In the genomic region with DNA sequence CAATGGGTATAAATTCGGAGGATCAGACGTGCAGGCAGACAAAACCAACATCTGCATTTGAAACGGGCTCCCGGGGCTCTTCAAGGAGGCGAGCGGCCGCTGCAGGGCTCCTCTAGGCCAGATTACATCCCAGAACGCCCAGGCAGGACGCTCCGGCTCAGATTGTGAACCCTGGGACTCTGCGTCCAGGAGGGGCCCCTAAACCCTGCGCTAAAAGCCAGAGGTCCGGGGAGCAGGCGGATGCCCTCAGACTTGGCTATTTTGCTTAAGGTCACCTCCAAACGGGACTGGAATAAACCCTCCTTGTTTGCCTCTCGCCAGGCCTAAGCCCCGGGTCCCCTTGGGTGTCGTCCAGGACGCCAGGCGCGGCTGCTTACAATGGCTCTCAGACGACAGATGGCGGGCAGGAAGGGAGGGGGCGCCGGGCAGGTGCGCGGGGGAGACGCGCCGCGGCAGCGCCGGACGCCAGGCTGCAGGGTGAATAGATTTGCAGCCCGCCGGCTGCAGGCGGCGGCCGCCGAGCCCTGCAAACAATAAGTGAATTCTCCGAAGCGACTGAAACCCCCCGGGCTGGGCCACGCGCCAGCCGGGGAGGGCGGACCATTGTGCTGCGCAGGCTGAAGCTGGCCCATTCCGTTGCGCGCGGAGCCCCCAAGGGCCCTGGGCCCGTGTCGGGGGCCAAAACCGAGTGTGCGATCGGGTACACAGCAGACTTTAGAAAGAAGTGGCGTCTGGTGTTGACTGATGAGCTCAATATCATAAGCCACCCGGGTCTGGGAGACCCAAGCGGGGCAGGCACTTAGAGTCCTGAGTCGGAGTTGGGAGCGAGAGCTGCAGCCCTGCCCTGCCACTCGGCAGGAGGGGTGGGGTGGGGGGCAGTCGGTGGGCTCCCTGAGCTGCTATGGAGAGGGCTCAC, we compare ENCODE assay signal across 9 cellular contexts. TPM values are rescaled to one million over a fixed set of nuclear protein-coding genes. Genes with fewer than 3 reads are reported as not detected.
A peak's percentile ranks its signal among the peaks of the same experiment; 100 is the strongest.
DNase-seq lines count a peak whose midpoint lies in the region; ATAC-seq, FAIRE-seq and TF ChIP-seq lines count a peak whose summit lies in the region.
"Had no signal": no experiment of that assay in that cellular context is flagged by ENCODE, and none has a peak within 500 bp of the region (broad histone marks: within the 10 kb centered on the region; RNA-seq: fewer than 3 reads in every experiment).

No MANE protein-coding gene starts in this region.

- BruUV-seq in endothelial cell of umbilical vein (replicated peaks; lab: Mats Ljungman, UMichigan), result no TSS peak

- no peaks in the 10 kb centered on the region for H4K20me1 ChIP-seq in endothelial cell of umbilical vein (replicated peaks; ENCODE audit: control insufficient read depth, extremely low read depth, insufficient read depth, low read length)
- H4K20me1 ChIP-seq in MM.1S (ENCODE audit: insufficient read depth, low read length), result no peaks in the 10 kb centered on the region

- intact Hi-C loops in endothelial cell of umbilical vein (cut with micrococcal nuclease) (loop anchor here (2.0 kb wide), 1 partner anchor 20 kb away; no protein-coding TSS in a partner anchor), natural killer cell (cut with micrococcal nuclease) (no loop called here)

- no peak for TF ChIP-seq POLR2A in endothelial cell of umbilical vein (IDR thresholded peaks at IDR 0.05; ENCODE audit: low read depth, low read length)

- peak overlapping the region; percentile 28 for H3K4me2 ChIP-seq in endothelial cell of umbilical vein (ENCODE audit: insufficient read depth, low read length)
- no peak overlapping the region for H3K4me2 ChIP-seq in MM.1S (ENCODE audit: low read depth, low read length)

- no peaks in the 10 kb centered on the region for H3K9me3 ChIP-seq in endothelial cell of umbilical vein (replicated peaks; ENCODE audit: control insufficient read depth, insufficient read depth, low read length)
- H3K9me3 ChIP-seq in MM.1S (replicated peaks; ENCODE audit: insufficient read depth, low read length), result no peaks in the 10 kb centered on the region

- no peak overlapping the region for H3K27ac Mint-ChIP-seq in natural killer cell
- H3K27ac Mint-ChIP-seq: activated B cell treated with CpG ODN at 0.5 μM for 24 hours had no signal

- no peaks in the 10 kb centered on the region for H3F3A ChIP-seq in MM.1S (ENCODE audit: insufficient read depth, low read length)

- POLR2A ChIA-PET in endothelial cell of umbilical vein (lab: Charles Lee), result interaction anchor here (0.6 to 0.7 kb wide), 2 partner anchors 28 to 53 kb away, joined by 3 to 7 read pairs; no protein-coding TSS in a partner anchor

- H3K9ac ChIP-seq in endothelial cell of umbilical vein (replicated peaks; ENCODE audit: extremely low read depth, insufficient read depth, low read length) (no peak overlapping the region), MM.1S (ENCODE audit: low read length) (no peak overlapping the region)

- dilution Hi-C loops in endothelial cell of umbilical vein (cut with MboI; ENCODE audit: extremely low pct_ligation_motif_present, low sequenced_read_pairs), result no loop called here

- no peak for TF ChIP-seq CTCF in endothelial cell of umbilical vein (IDR thresholded peaks at IDR 0.05; ENCODE audit: extremely low read depth in 1 of 2, insufficient read depth in 1 of 2, low read depth in 1 of 2, low read length in 2 of 2)
- TF ChIP-seq CTCF in natural killer cell (IDR thresholded peaks at IDR 0.05), result no peak
- TF ChIP-seq CTCF in MM.1S (IDR thresholded peaks at IDR 0.05; ENCODE audit: low read length), result no peak

- peak overlapping the region in 2 of 3 experiments; percentile 5 to 29 for H3K4me3 ChIP-seq in endothelial cell of umbilical vein (replicated peaks in 1 of 3; ENCODE audit: insufficient read depth in 1 of 3, low read depth in 1 of 3, low read length in 3 of 3)
- no peak overlapping the region for H3K4me3 ChIP-seq in MM.1S (ENCODE audit: low read length)

- H3K79me2 ChIP-seq in endothelial cell of umbilical vein (ENCODE audit: control insufficient read depth, insufficient read depth, low read length), result no peaks in the 10 kb centered on the region
- H3K79me2 ChIP-seq in MM.1S (ENCODE audit: low read length), result no peaks in the 10 kb centered on the region

- H3K9me2 ChIP-seq in MM.1S (replicated peaks; ENCODE audit: insufficient read depth, low read length), result no peaks in the 10 kb centered on the region

- H3K4me3 Mint-ChIP-seq in natural killer cell, result no peak overlapping the region
- H3K4me3 Mint-ChIP-seq: activated B cell treated with CpG ODN at 0.5 μM for 24 hours had no signal

- no peak overlapping the region for H3K27ac ChIP-seq in endothelial cell of umbilical vein (ENCODE audit: insufficient read depth, low read depth, low read length)
- H3K27ac ChIP-seq in MM.1S (ENCODE audit: low read length), result no peak overlapping the region

- H3K36me3 Mint-ChIP-seq in natural killer cell, result no peaks in the 10 kb centered on the region

- ATAC-seq in natural killer cell (no peak), HG02852 (IDR thresholded peaks at IDR 0.05; ENCODE audit: unreplicated experiment) (no peak)

- FAIRE-seq in endothelial cell of umbilical vein (lab: Jason Lieb, UNC), result peak; percentile 33

- H3K9me3 Mint-ChIP-seq in natural killer cell, result no peaks in the 10 kb centered on the region

- CTCF ChIA-PET in endothelial cell of umbilical vein (lab: Charles Lee), result no interaction called here

- H3K27me3 ChIP-seq in endothelial cell of umbilical vein (ENCODE audit: control insufficient read depth in 2 of 2, insufficient read depth in 2 of 2, low read length in 2 of 2) (peaks cover 48 to 58% of the 10 kb centered on the region in 2 experiments), MM.1S (replicated peaks; ENCODE audit: insufficient read depth, low read length) (no peaks in the 10 kb centered on the region)

- H2AFZ ChIP-seq in endothelial cell of umbilical vein (ENCODE audit: low read depth, low read length) (peak overlapping the region; percentile 50), MM.1S (ENCODE audit: low read length) (no peak overlapping the region)

- peaks cover 56 to 81% of the 10 kb centered on the region in 2 donors for H3K27me3 Mint-ChIP-seq in natural killer cell (ENCODE audit: low read depth in 2 of 2)

- H3K4me1 ChIP-seq in endothelial cell of umbilical vein (ENCODE audit: control insufficient read depth, extremely low read depth, insufficient read depth, low read length), result no peaks in the 10 kb centered on the region
- H3K4me1 ChIP-seq in MM.1S (ENCODE audit: low read length), result no peaks in the 10 kb centered on the region

- H3K36me3 ChIP-seq in endothelial cell of umbilical vein (ENCODE audit: control insufficient read depth in 2 of 2, extremely low read depth in 1 of 2, insufficient read depth in 2 of 2, low read length in 2 of 2) (no peaks in the 10 kb centered on the region), MM.1S (replicated peaks; ENCODE audit: insufficient read depth, low read length) (no peaks in the 10 kb centered on the region)

- DNase-seq in COR-L47 (lab: John Stamatoyannopoulos, UW), result peak; percentile 88
- DNase-seq in NCI-H345 treated with DMSO at 0.1 percent for 48 hours (lab: John Stamatoyannopoulos, UW; ENCODE audit: unreplicated experiment), result peak; percentile 25
- DNase-seq in endothelial cell of umbilical vein (ENCODE audit: low read depth, low spot score), result peak; percentile 28
- peak; percentile 47 for DNase-seq in middle frontal gyrus (ENCODE audit: extremely low spot score, low spot score)
- no peak for DNase-seq in AG08395 (ENCODE audit: low spot score)
- no peak for DNase-seq in natural killer cell
- DNase-seq in MM.1S, result no peak
- DNase-seq: activated B cell treated with CpG ODN at 0.5 μM for 24 hours had no signal

- no peaks in the 10 kb centered on the region for H3K4me1 Mint-ChIP-seq in natural killer cell
- H3K4me1 Mint-ChIP-seq: activated B cell treated with CpG ODN at 0.5 μM for 24 hours had no signal

- H3K9me1 ChIP-seq in endothelial cell of umbilical vein (replicated peaks; ENCODE audit: control insufficient read depth, extremely low read depth, insufficient read depth, low read length), result no peaks in the 10 kb centered on the region

TF ChIP-seq in endothelial cell of umbilical vein, 7 proteins besides CTCF, POLR2A, EP300 and RAD21:
- TF ChIP-seq JUN (IDR thresholded peaks at IDR 0.05; ENCODE audit: borderline replicate concordance, insufficient read depth, insufficient read length, low read depth) (no peak), POLR2AphosphoS5 (IDR thresholded peaks at IDR 0.05; ENCODE audit: insufficient read depth, low read depth, low read length) (no peak), MYC (IDR thresholded peaks at IDR 0.05; ENCODE audit: low read depth, low read length) (no peak), EZH2 (IDR thresholded peaks at IDR 0.05; ENCODE audit: borderline replicate concordance, low read depth, low read length, severe bottlenecking) (no peak), FOS (IDR thresholded peaks at IDR 0.05; ENCODE audit: borderline replicate concordance, insufficient read depth, low read length) (no peak), GATA2 (IDR thresholded peaks at IDR 0.05; ENCODE audit: insufficient read depth, insufficient read length, low read depth, low read length) (no peak)
- TF ChIP-seq, protein P1, sequence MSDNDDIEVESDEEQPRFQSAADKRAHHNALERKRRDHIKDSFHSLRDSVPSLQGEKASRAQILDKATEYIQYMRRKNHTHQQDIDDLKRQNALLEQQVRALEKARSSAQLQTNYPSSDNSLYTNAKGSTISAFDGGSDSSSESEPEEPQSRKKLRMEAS (IDR thresholded peaks at IDR 0.05; ENCODE audit: insufficient read depth, insufficient read length), result no peak

RNA-seq across cellular contexts. Expression of a gene that starts 32.3 kb away (rescaled TPM):
- total RNA-seq in endothelial cell of umbilical vein, result 145 and 167 TPM in 2 replicates
- 129 and 130 TPM in 2 replicates for polyA plus RNA-seq in endothelial cell of umbilical vein
- polyA plus RNA-seq in endothelial cell of umbilical vein (2011; cell fraction: cytosol; rRNA removed), result 123 and 135 TPM in 2 replicates
- 200 and 222 TPM in 2 replicates for polyA plus RNA-seq in endothelial cell of umbilical vein (2011; cell fraction: nucleus; rRNA removed)
- polyA plus RNA-seq in endothelial cell of umbilical vein (2012), result 67.7 and 69.8 TPM in 2 replicates
- 186 and 195 TPM in 2 replicates for polyA minus RNA-seq in endothelial cell of umbilical vein
- polyA minus RNA-seq in endothelial cell of umbilical vein (2011; cell fraction: cytosol; rRNA and poly(A)+ RNA removed), result 41.2 TPM
- polyA minus RNA-seq in endothelial cell of umbilical vein (2011; cell fraction: nucleus; rRNA and poly(A)+ RNA removed), result 95.7 and 170 TPM in 2 replicates
- total RNA-seq in natural killer cell, result not detected
- total RNA-seq: activated B cell treated with CpG ODN at 0.5 μM for 24 hours had no signal

Comparison
In these comparisons a context has a peak if more than half of its experiments do, and no peak if none do; other contexts are left out.
1. DNase-seq: peak in COR-L47 (single experiment), NCI-H345 treated with DMSO at 0.1 percent for 48 hours (single experiment), endothelial cell of umbilical vein (single experiment) and middle frontal gyrus (single experiment); none in AG08395 (single experiment), natural killer cell (single experiment) and MM.1S (single experiment).
2. RNA of a gene that starts 32.3 kb away (total RNA-seq): 145 to 167 TPM in endothelial cell of umbilical vein; not detected in natural killer cell; every median in the first group is over 100 times any median in the second.